2 cellular contexts compared by ENCODE assay signal in genomic region chr1:174239541-174239940, GRCh38.
TF ChIP-seq lines count a peak whose summit lies in the region.

No MANE protein-coding gene starts in this region.

TF ChIP-seq in IMR-90, 13 proteins besides CTCF, POLR2A, EP300 and RAD21 (continued from another document):
- TF ChIP-seq CHD1 (IDR thresholded peaks at IDR 0.05; ENCODE audit: low read depth, low read length) (no peak), ELK1 (IDR thresholded peaks at IDR 0.05; ENCODE audit: borderline replicate concordance, low read depth, low read length) (no peak)
TF ChIP-seq in IMR-90: peak in this region for 0.

TF ChIP-seq in SK-N-SH treated with all-trans-retinoic acid at 6 μM for 48 hours, 23 proteins besides CTCF, POLR2A, EP300 and RAD21 (continued from another document):
- no peak for TF ChIP-seq PATZ1 (CRISPR knock-in tag; IDR thresholded peaks at IDR 0.05; ENCODE audit: borderline replicate concordance)
- no peak for TF ChIP-seq ESRRG (CRISPR knock-in tag; IDR thresholded peaks at IDR 0.05)
- no peak for TF ChIP-seq RARB (CRISPR knock-in tag; IDR thresholded peaks at IDR 0.05)
- no peak for TF ChIP-seq TSHZ2 (CRISPR knock-in tag; IDR thresholded peaks at IDR 0.05)
